1 cellular context compared by ENCODE assay signal in the genomic region with DNA sequence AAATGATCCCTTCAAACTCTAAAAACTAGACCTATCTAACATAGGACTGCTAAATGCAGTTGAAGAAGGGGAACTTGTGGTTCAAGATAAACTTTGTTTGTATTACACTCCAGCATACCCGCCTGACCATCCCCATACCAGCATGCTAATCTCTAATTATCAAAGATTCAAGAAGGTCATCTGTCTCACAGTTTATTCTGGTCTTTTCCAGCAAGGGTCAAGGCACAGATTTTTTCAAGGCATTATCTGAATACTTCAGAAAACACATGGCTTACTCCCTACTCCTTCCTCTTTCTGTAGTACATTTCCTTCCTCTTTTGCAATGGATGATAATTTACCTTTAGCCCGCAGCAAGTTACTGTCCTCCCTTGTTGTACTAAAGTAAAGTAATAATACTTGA.
TF ChIP-seq lines count a peak whose summit lies in the region.

No MANE protein-coding gene starts in this region.

TF ChIP-seq in H1, 55 proteins besides CTCF, POLR2A, EP300 and RAD21 (continued from another document):
- TF ChIP-seq, protein P1, sequence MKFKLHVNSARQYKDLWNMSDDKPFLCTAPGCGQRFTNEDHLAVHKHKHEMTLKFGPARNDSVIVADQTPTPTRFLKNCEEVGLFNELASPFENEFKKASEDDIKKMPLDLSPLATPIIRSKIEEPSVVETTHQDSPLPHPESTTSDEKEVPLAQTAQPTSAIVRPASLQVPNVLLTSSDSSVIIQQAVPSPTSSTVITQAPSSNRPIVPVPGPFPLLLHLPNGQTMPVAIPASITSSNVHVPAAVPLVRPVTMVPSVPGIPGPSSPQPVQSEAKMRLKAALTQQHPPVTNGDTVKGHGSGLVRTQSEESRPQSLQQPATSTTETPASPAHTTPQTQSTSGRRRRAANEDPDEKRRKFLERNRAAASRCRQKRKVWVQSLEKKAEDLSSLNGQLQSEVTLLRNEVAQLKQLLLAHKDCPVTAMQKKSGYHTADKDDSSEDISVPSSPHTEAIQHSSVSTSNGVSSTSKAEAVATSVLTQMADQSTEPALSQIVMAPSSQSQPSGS (IDR thresholded peaks at IDR 0.05; ENCODE audit: low read length) = no peak
- TF ChIP-seq TEAD4 (IDR thresholded peaks at IDR 0.05; ENCODE audit: low read depth, low read length) (no peak), RNF2 (IDR thresholded peaks at IDR 0.05; ENCODE audit: borderline replicate concordance, low read depth, low read length, missing control alignments, poor library complexity, severe bottlenecking) (no peak), RXRA (IDR thresholded peaks at IDR 0.05; ENCODE audit: insufficient read depth, low read depth, low read length) (no peak)
